In genomic region chr7:47464266-47464665, GRCh38 we compare ENCODE assay signal across 21 cellular contexts.
DNase-seq lines count a peak whose midpoint lies in the region; ATAC-seq, FAIRE-seq and TF ChIP-seq lines count a peak whose summit lies in the region.
"Had no signal": no experiment of that assay in that cellular context is flagged by ENCODE, and none has a peak within 500 bp of the region (broad histone marks: within the 10 kb centered on the region; RNA-seq: fewer than 3 reads in every experiment).

No MANE protein-coding gene starts in this region.

- H2BK15ac ChIP-seq in mesenchymal stem cell (ENCODE audit: low read depth, poor library complexity, severe bottlenecking), result no peak overlapping the region

- H2BK5ac ChIP-seq in mesenchymal stem cell (ENCODE audit: low read depth, low read length, poor library complexity, severe bottlenecking), result no peak overlapping the region

- no peak overlapping the region for H3K4me2 ChIP-seq in mesenchymal stem cell (ENCODE audit: low read length, poor library complexity, severe bottlenecking)

- no peak for DNase-seq in Caco-2
- no peak for DNase-seq in Panc1 (ENCODE audit: low read depth, low spot score)
- no peak for DNase-seq in mesenchymal stem cell
- DNase-seq in gastrocnemius medialis, result no peak
- DNase-seq in GM12892 (ENCODE audit: insufficient read length), result no peak
- no peak for DNase-seq in GM13976 (ENCODE audit: low spot score)
- DNase-seq in NCI-H1694 (lab: John Stamatoyannopoulos, UW), result no peak
- DNase-seq: ACHN; BE2C; C1 segment of cervical spinal cord; CD4-positive, CD25-positive, alpha-beta regulatory T cell; CD8-positive, alpha-beta memory T cell; COR-L47; H9 had no signal

- WGBS in mesenchymal stem cell, result 97% methylated on average over 8 of the region's 9 CpGs

- no peak overlapping the region for H2BK120ac ChIP-seq in mesenchymal stem cell (ENCODE audit: low read depth, low read length)

- H3K4me1 ChIP-seq in Caco-2, result peaks cover 9% of the 10 kb centered on the region
- peaks cover 70% of the 10 kb centered on the region for H3K4me1 ChIP-seq in Panc1 (ENCODE audit: control insufficient read depth, insufficient read depth, low read length)
- peaks cover 8% of the 10 kb centered on the region for H3K4me1 ChIP-seq in mesenchymal stem cell (ENCODE audit: control insufficient read depth, insufficient read depth, low read depth, low read length)
- H3K4me1 ChIP-seq in gastrocnemius medialis, result peaks cover 35 to 42% of the 10 kb centered on the region in 2 donors
- H3K4me1 ChIP-seq: BE2C had no signal

- peaks cover 35% of the 10 kb centered on the region for H3K79me1 ChIP-seq in mesenchymal stem cell (replicated peaks; ENCODE audit: low read length, poor library complexity, severe bottlenecking)

- H4K91ac ChIP-seq in mesenchymal stem cell (ENCODE audit: low read length), result no peak overlapping the region

- H3K14ac ChIP-seq in mesenchymal stem cell (ENCODE audit: low read length in 2 of 2), result no peak overlapping the region

- H2BK12ac ChIP-seq in mesenchymal stem cell (ENCODE audit: low read length in 2 of 2), result no peak overlapping the region

- no peak overlapping the region for H2AFZ ChIP-seq in mesenchymal stem cell (ENCODE audit: low read depth, low read length)

- CTCF ChIA-PET in Caco-2 (lab: Charles Lee), result no interaction called here
- CTCF ChIA-PET in Panc1 (lab: Charles Lee), result no interaction called here

- in situ Hi-C loops in Panc1 (cut with HindIII; ENCODE audit: low pct_unique_long_range_greater_than_20kb, low sequenced_read_pairs) (no loop called here), gastrocnemius medialis (cut with MboI; ENCODE audit: low sequenced_read_pairs in 4 of 4) (no loop called here), GM13976 (cut with MboI; ENCODE audit: low sequenced_read_pairs, unreplicated experiment) (no loop called here)

- no peaks in the 10 kb centered on the region for H3K9me3 Mint-ChIP-seq in Caco-2 (ENCODE audit: unreplicated experiment)
- H3K9me3 Mint-ChIP-seq: CD4-positive, CD25-positive, alpha-beta regulatory T cell; H9; IgD-negative memory B cell had no signal

- FAIRE-seq in GM12892 (lab: Jason Lieb, UNC), result no peak
- FAIRE-seq: A204.1, D721Med, G401.6, GM12891, H1, HepG2 had no signal

- no peak overlapping the region for H3K23ac ChIP-seq in mesenchymal stem cell (ENCODE audit: low read length in 2 of 2)

- H3K27me3 Mint-ChIP-seq in Caco-2 (ENCODE audit: insufficient read depth, unreplicated experiment), result no peaks in the 10 kb centered on the region
- H3K27me3 Mint-ChIP-seq: CD4-positive, CD25-positive, alpha-beta regulatory T cell; IgD-negative memory B cell had no signal

- H3K27ac ChIP-seq in Panc1 (ENCODE audit: low read length) (0 out of 2 replicates have a peak overlapping the region, but pooled peaks have one; percentile 1), mesenchymal stem cell (ENCODE audit: low read length, poor library complexity, severe bottlenecking) (no peak overlapping the region), gastrocnemius medialis (peak overlapping the region; percentile 60 to 81 (median 67))

- no peak overlapping the region for H3K4me3 Mint-ChIP-seq in Caco-2 (ENCODE audit: unreplicated experiment)
- H3K4me3 Mint-ChIP-seq: CD4-positive, CD25-positive, alpha-beta regulatory T cell; CD8-positive, alpha-beta memory T cell; H9; IgD-negative memory B cell had no signal

- no peak for TF ChIP-seq CTCF in Caco-2 (IDR thresholded peaks at IDR 0.05; ENCODE audit: insufficient read depth in 1 of 2, low read depth in 1 of 2, low read length in 1 of 2, severe bottlenecking in 1 of 2, unreplicated experiment in 1 of 2)
- no peak for TF ChIP-seq CTCF in Panc1 (IDR thresholded peaks at IDR 0.05)
- no peak for TF ChIP-seq CTCF in gastrocnemius medialis (IDR thresholded peaks at IDR 0.05 in 4 of 5, conservative IDR thresholded peaks at IDR 0.05 in 1 of 5)
- no peak for TF ChIP-seq CTCF in GM13976 (IDR thresholded peaks at IDR 0.05; ENCODE audit: borderline replicate concordance, control extremely low read depth, extremely low read depth, insufficient read depth, missing control alignments)

- H3K4ac ChIP-seq in mesenchymal stem cell (ENCODE audit: low read depth in 1 of 2, low read length in 2 of 2), result no peak overlapping the region

- H3K27me3 ChIP-seq in Caco-2 (replicated peaks; ENCODE audit: control insufficient read depth, insufficient read depth, low read length) (no peaks in the 10 kb centered on the region), Panc1 (ENCODE audit: control insufficient read depth, insufficient read depth, low read length) (no peaks in the 10 kb centered on the region), mesenchymal stem cell (ENCODE audit: control insufficient read depth in 1 of 2, insufficient read depth in 1 of 2, low read length in 2 of 2) (peaks cover 0 to 16% of the 10 kb centered on the region in 2 experiments), gastrocnemius medialis (no peaks in the 10 kb centered on the region)
- H3K27me3 ChIP-seq: BE2C had no signal

- H3K9me3 ChIP-seq in Caco-2 (no peaks in the 10 kb centered on the region), Panc1 (ENCODE audit: control insufficient read depth, insufficient read depth, low read depth, low read length) (no peaks in the 10 kb centered on the region), mesenchymal stem cell (ENCODE audit: control insufficient read depth, low read length) (no peaks in the 10 kb centered on the region), gastrocnemius medialis (no peaks in the 10 kb centered on the region)
- H3K9me3 ChIP-seq: BE2C had no signal

- no peaks in the 10 kb centered on the region; the same call in 1 of the 2 replicates for H3K36me3 ChIP-seq in Caco-2 (ENCODE audit: control insufficient read depth, insufficient read depth, low read length)
- H3K36me3 ChIP-seq in Panc1 (ENCODE audit: control insufficient read depth, insufficient read depth, low read length), result peaks cover 33% of the 10 kb centered on the region
- H3K36me3 ChIP-seq in mesenchymal stem cell (ENCODE audit: control insufficient read depth in 1 of 2, insufficient read depth in 2 of 2, low read depth in 1 of 2, low read length in 2 of 2), result peaks cover 0 to 11% of the 10 kb centered on the region in 2 experiments
- no peaks in the 10 kb centered on the region for H3K36me3 ChIP-seq in gastrocnemius medialis
- H3K36me3 ChIP-seq: BE2C had no signal

- ATAC-seq in Panc1, result no peak
- ATAC-seq in gastrocnemius medialis, result no peak
- ATAC-seq: HepG2 had no signal

- H3K36me3 Mint-ChIP-seq in Caco-2 (ENCODE audit: insufficient read depth, unreplicated experiment), result peaks cover 99% of the 10 kb centered on the region
- H3K36me3 Mint-ChIP-seq: CD4-positive, CD25-positive, alpha-beta regulatory T cell; CD8-positive, alpha-beta memory T cell; IgD-negative memory B cell had no signal

- POLR2A ChIA-PET in Caco-2 (lab: Charles Lee) (no interaction called here), Panc1 (lab: Charles Lee) (no interaction called here)

- H3K4me3 ChIP-seq in Caco-2 (ENCODE audit: low read depth, low read length) (no peak overlapping the region), Panc1 (ENCODE audit: low read depth in 2 of 2, low read length in 2 of 2) (no peak overlapping the region), mesenchymal stem cell (ENCODE audit: insufficient read depth in 1 of 2, low read depth in 1 of 2, low read length in 2 of 2) (no peak overlapping the region), gastrocnemius medialis (no peak overlapping the region)

- no peak for TF ChIP-seq POLR2A in gastrocnemius medialis (IDR thresholded peaks at IDR 0.05)
- TF ChIP-seq POLR2A in GM12892 (IDR thresholded peaks at IDR 0.05; ENCODE audit: low read depth, low read length), result no peak

- peaks cover 43% of the 10 kb centered on the region for H3K4me1 Mint-ChIP-seq in Caco-2 (ENCODE audit: low read depth, unreplicated experiment)
- H3K4me1 Mint-ChIP-seq: CD4-positive, CD25-positive, alpha-beta regulatory T cell; CD8-positive, alpha-beta memory T cell had no signal

- H4K8ac ChIP-seq in mesenchymal stem cell (ENCODE audit: low read length), result no peak overlapping the region

- peak overlapping the region; percentile 28 for H2AK5ac ChIP-seq in mesenchymal stem cell (ENCODE audit: low read length, severe bottlenecking)

- intact Hi-C loops in Caco-2 (cut with micrococcal nuclease; ENCODE audit: unreplicated experiment), result no loop called here
- intact Hi-C loops in Panc1 (cut with micrococcal nuclease; ENCODE audit: unreplicated experiment), result no loop called here
- intact Hi-C loops in gastrocnemius medialis (cut with DNase I; ENCODE audit: low total_unique reads), result no loop called here

- no peak overlapping the region for H3K18ac ChIP-seq in mesenchymal stem cell (ENCODE audit: low read depth in 1 of 2, low read length in 2 of 2)

- peak overlapping the region; percentile 9 for H3K27ac Mint-ChIP-seq in Caco-2 (ENCODE audit: unreplicated experiment)
- H3K27ac Mint-ChIP-seq: CD4-positive, CD25-positive, alpha-beta regulatory T cell; CD8-positive, alpha-beta memory T cell; H9 had no signal

- BruUV-seq in Caco-2 (replicated peaks; lab: Mats Ljungman, UMichigan), result no TSS peak
- no TSS peak for BruUV-seq in Panc1 (replicated peaks; lab: Mats Ljungman, UMichigan)

- no peak overlapping the region for H3K9ac ChIP-seq in mesenchymal stem cell (ENCODE audit: low read length)
